In the genomic region with DNA sequence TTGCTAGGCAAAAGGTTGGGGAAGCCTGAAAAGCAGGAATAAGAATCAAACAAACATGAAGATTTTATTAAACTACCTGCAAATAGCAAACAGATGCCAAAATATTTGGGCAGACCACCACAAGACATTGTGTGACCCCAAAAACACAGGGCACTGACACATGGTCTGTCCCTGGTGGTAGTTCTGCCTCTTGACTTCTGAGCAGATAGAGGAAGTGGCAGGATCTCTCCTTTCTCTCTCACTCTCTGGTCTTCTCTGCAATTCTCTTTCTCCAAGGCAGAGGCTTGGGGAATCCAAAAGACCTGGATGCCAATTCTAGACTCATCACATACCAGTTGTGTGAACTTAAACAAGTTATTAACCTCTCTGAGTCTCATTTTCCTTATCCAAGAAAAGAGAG, we compare ENCODE assay signal across 1 cellular context.
TF ChIP-seq lines count a peak whose summit lies in the region.

No MANE protein-coding gene starts in this region.

TF ChIP-seq in GM12878, 131 proteins besides CTCF, POLR2A, EP300 and RAD21:
- 0 out of 2 replicates have a peak, but pooled peaks have one; percentile 12 for TF ChIP-seq SPI1 (IDR thresholded peaks at IDR 0.05; ENCODE audit: borderline replicate concordance, insufficient read depth, low read depth, low read length)
- no peak for TF ChIP-seq BHLHE40 (IDR thresholded peaks at IDR 0.05; ENCODE audit: borderline replicate concordance in 1 of 2, low read depth in 2 of 2, low read length in 1 of 2)
- no peak for TF ChIP-seq TCF7 (IDR thresholded peaks at IDR 0.05; ENCODE audit: borderline replicate concordance)
